In genomic region chr9:107540167-107540566, GRCh38 we compare ENCODE assay signal across 30 cellular contexts. TPM values are rescaled to one million over a fixed set of nuclear protein-coding genes. Genes with fewer than 3 reads are reported as not detected.
DNase-seq lines count a peak whose midpoint lies in the region; ATAC-seq lines count a peak whose summit lies in the region.
"Had no signal": no experiment of that assay in that cellular context is flagged by ENCODE, and none has a peak within 500 bp of the region (broad histone marks: within the 10 kb centered on the region; RNA-seq: fewer than 3 reads in every experiment).

No MANE protein-coding gene starts in this region.

- no peak overlapping the region for H3K27ac ChIP-seq in aorta (ENCODE audit: low read depth in 1 of 2, low read length in 2 of 2)
- H3K27ac ChIP-seq: adrenal gland, body of pancreas, thoracic aorta had no signal

- peaks cover 0 to 1% (median 0%) of the 10 kb centered on the region in 5 donors for H3K27me3 Mint-ChIP-seq in naive thymus-derived CD8-positive, alpha-beta T cell
- H3K27me3 Mint-ChIP-seq: activated CD4-positive, alpha-beta T cell treated with anti-CD3 and anti-CD28 coated beads for 36 hours; CD4-positive, CD25-positive, alpha-beta regulatory T cell; stimulated activated naive CD8-positive, alpha-beta T cell treated with anti-CD3 and anti-CD28 coated beads, Interleukin-15, Interleukin-2, amounts not matched to agents 100 ng/mL and 50 ng/mL, for 24 hours had no signal

- peaks cover 0 to 2% (median 0%) of the 10 kb centered on the region in 9 donors for H3K9me3 Mint-ChIP-seq in naive thymus-derived CD8-positive, alpha-beta T cell
- H3K9me3 Mint-ChIP-seq: activated naive CD4-positive, alpha-beta T cell treated with anti-CD3 and anti-CD28 coated beads for 36 hours; immature natural killer cell; nephron progenitor cell had no signal

- WGBS in aorta, 2 donors, result 37 to 51% methylated on average over 1 of the region's 1 CpG

- no peaks in the 10 kb centered on the region for H3K9me3 ChIP-seq in aorta (ENCODE audit: control insufficient read depth, low read length)
- H3K9me3 ChIP-seq: adrenal gland, body of pancreas, esophagus squamous epithelium, thoracic aorta had no signal

- ATAC-seq in Right ventricle myocardium superior (ENCODE audit: poor library complexity) (peak; percentile 83), aorta (ENCODE audit: low FRiP score) (peak; percentile 66)
- ATAC-seq in naive thymus-derived CD8-positive, alpha-beta T cell, result no peak
- ATAC-seq: activated CD4-positive, alpha-beta T cell treated with anti-CD3 and anti-CD28 coated beads for 36 hours; activated CD8-positive, alpha-beta T cell treated with anti-CD3 and anti-CD28 coated beads, Interleukin-2, amount 10 ng/mL, durations not matched to agents 7 days and 5 days; body of pancreas had no signal

- H3K36me3 Mint-ChIP-seq in naive thymus-derived CD8-positive, alpha-beta T cell, result no peaks in the 10 kb centered on the region
- H3K36me3 Mint-ChIP-seq: CD4-positive, CD25-positive, alpha-beta regulatory T cell; immature natural killer cell had no signal

- H3K36me3 ChIP-seq in aorta (ENCODE audit: control insufficient read depth in 1 of 2, insufficient read depth in 2 of 2, low read length in 1 of 2), result no peaks in the 10 kb centered on the region
- H3K36me3 ChIP-seq: adrenal gland, esophagus squamous epithelium, thoracic aorta had no signal

- H3K4me3 ChIP-seq in aorta (ENCODE audit: low read length in 2 of 2), result no peak overlapping the region
- H3K4me3 ChIP-seq: adrenal gland, body of pancreas, esophagus squamous epithelium, thoracic aorta had no signal

- no peak overlapping the region for H3K27ac Mint-ChIP-seq in naive thymus-derived CD8-positive, alpha-beta T cell
- H3K27ac Mint-ChIP-seq: activated CD4-positive, alpha-beta T cell treated with anti-CD3 and anti-CD28 coated beads for 36 hours; activated CD8-positive, alpha-beta T cell treated with anti-CD3 and anti-CD28 coated beads, Interleukin-2, amount 10 ng/mL, durations not matched to agents 7 days and 5 days; activated naive CD4-positive, alpha-beta T cell treated with anti-CD3 and anti-CD28 coated beads for 36 hours; CD4-positive, CD25-positive, alpha-beta regulatory T cell; immature natural killer cell; nephron progenitor cell; stimulated activated naive CD8-positive, alpha-beta T cell treated with anti-CD3 and anti-CD28 coated beads, Interleukin-15, Interleukin-2, amounts not matched to agents 100 ng/mL and 50 ng/mL, for 24 hours had no signal

- H3K4me3 Mint-ChIP-seq in naive thymus-derived CD8-positive, alpha-beta T cell, result no peak overlapping the region
- H3K4me3 Mint-ChIP-seq: activated CD4-positive, alpha-beta T cell treated with anti-CD3 and anti-CD28 coated beads for 36 hours; activated CD8-positive, alpha-beta T cell treated with anti-CD3 and anti-CD28 coated beads, Interleukin-2, amount 10 ng/mL, durations not matched to agents 7 days and 5 days; activated naive CD4-positive, alpha-beta T cell treated with anti-CD3 and anti-CD28 coated beads for 36 hours; CD4-positive, CD25-positive, alpha-beta regulatory T cell; immature natural killer cell; nephron progenitor cell; stimulated activated naive CD8-positive, alpha-beta T cell treated with anti-CD3 and anti-CD28 coated beads, Interleukin-15, Interleukin-2, amounts not matched to agents 100 ng/mL and 50 ng/mL, for 24 hours had no signal

- intact Hi-C loops in Right ventricle myocardium superior (cut with DNase I), result no loop called here
- intact Hi-C loops in cardiac septum (cut with DNase I), result no loop called here
- intact Hi-C loops in aorta (cut with DNase I), result no loop called here

- H3K4me1 ChIP-seq in aorta (ENCODE audit: control insufficient read depth in 1 of 2, insufficient read depth in 2 of 2, low read length in 2 of 2), result no peaks in the 10 kb centered on the region
- H3K4me1 ChIP-seq: adrenal gland, body of pancreas, esophagus squamous epithelium had no signal

- no peaks in the 10 kb centered on the region for H3K4me1 Mint-ChIP-seq in naive thymus-derived CD8-positive, alpha-beta T cell
- H3K4me1 Mint-ChIP-seq: activated CD4-positive, alpha-beta T cell treated with anti-CD3 and anti-CD28 coated beads for 36 hours; CD4-positive, CD25-positive, alpha-beta regulatory T cell; immature natural killer cell had no signal

- no peak for DNase-seq in Right ventricle myocardium superior
- DNase-seq in cardiac septum (ENCODE audit: low spot score), result no peak
- DNase-seq in NCI-H748 (lab: John Stamatoyannopoulos, UW; ENCODE audit: unreplicated experiment), result peak; percentile 50
- peak; percentile 34 for DNase-seq in fibroblast of gingiva (ENCODE audit: low read depth)
- no peak for DNase-seq in aorta
- no peak for DNase-seq in KG1 (lab: John Stamatoyannopoulos, UW)
- no peak for DNase-seq in middle frontal gyrus (ENCODE audit: extremely low spot score, low spot score)
- no peak for DNase-seq in naive thymus-derived CD8-positive, alpha-beta T cell
- DNase-seq: activated CD4-positive, alpha-beta T cell treated with anti-CD3 and anti-CD28 coated beads for 36 hours; activated CD8-positive, alpha-beta T cell treated with anti-CD3 and anti-CD28 coated beads, Interleukin-2, amount 10 ng/mL, durations not matched to agents 7 days and 5 days; activated naive CD4-positive, alpha-beta T cell treated with anti-CD3 and anti-CD28 coated beads for 36 hours; adrenal gland; AML-193; CD4-positive, CD25-positive, alpha-beta regulatory T cell; cerebellar nuclear complex; dermis blood vessel endothelial cell; DND-41; esophagus squamous epithelium; hypothalamus; immature natural killer cell; left cardiac atrium; NCI-H1436; NCI-H2171 treated with DMSO at 0.1 percent for 48 hours; NCI-H524; nephron progenitor cell; SHP77 treated with DMSO at 0.1 percent for 48 hours; stimulated activated CD4-positive, alpha-beta T cell treated with anti-CD3 and anti-CD28 coated beads, Interleukin-1b, Interleukin-23, amount 100 ng/mL, for 48 hours had no signal

- H3K27me3 ChIP-seq in aorta (ENCODE audit: control insufficient read depth in 1 of 2, insufficient read depth in 2 of 2, low read length in 1 of 2), result no peaks in the 10 kb centered on the region
- H3K27me3 ChIP-seq: adrenal gland, esophagus squamous epithelium had no signal

- POLR2A ChIA-PET in naive thymus-derived CD8-positive, alpha-beta T cell (lab: Charles Lee), result no interaction called here

RNA-seq across cellular contexts. Expression of gene KLF4, which starts 50.6 kb away (rescaled TPM):
- 32.4 TPM for total RNA-seq in Right ventricle myocardium superior
- total RNA-seq in cardiac septum, result 19.8 TPM
- total RNA-seq in aorta, result 100 to 1,000 TPM in 1 of 2 donors, 10 to 100 TPM in 1; 87.8 to 202 TPM
- polyA plus RNA-seq in aorta, result 10 to 100 TPM; 39.7 to 40.6 TPM
- under 1 TPM; 0.82 to 0.96 TPM for total RNA-seq in naive thymus-derived CD8-positive, alpha-beta T cell
- not detected for polyA plus RNA-seq in naive thymus-derived CD8-positive, alpha-beta T cell

Comparison
In these comparisons a context has a peak if more than half of its experiments do, and no peak if none do; other contexts are left out.
1. ATAC-seq: peak in Right ventricle myocardium superior (single experiment) and aorta (single experiment); none in naive thymus-derived CD8-positive, alpha-beta T cell (0 of 2).
2. DNase-seq: peak in NCI-H748 (single experiment) and fibroblast of gingiva (single experiment); none in Right ventricle myocardium superior (single experiment), cardiac septum (single experiment), aorta (0 of 2), KG1 (single experiment), middle frontal gyrus (single experiment) and naive thymus-derived CD8-positive, alpha-beta T cell (0 of 10).
3. RNA of gene KLF4, which starts 50.6 kb away (total RNA-seq): 87.8 to 202 TPM in aorta, 32.4 TPM in Right ventricle myocardium superior (single experiment) and 19.8 TPM in cardiac septum (single experiment); 0.82 to 0.96 TPM in naive thymus-derived CD8-positive, alpha-beta T cell; every median in the first group is over 10 times any median in the second.